ENCODE assay signal across 20 cellular contexts in the genomic region with DNA sequence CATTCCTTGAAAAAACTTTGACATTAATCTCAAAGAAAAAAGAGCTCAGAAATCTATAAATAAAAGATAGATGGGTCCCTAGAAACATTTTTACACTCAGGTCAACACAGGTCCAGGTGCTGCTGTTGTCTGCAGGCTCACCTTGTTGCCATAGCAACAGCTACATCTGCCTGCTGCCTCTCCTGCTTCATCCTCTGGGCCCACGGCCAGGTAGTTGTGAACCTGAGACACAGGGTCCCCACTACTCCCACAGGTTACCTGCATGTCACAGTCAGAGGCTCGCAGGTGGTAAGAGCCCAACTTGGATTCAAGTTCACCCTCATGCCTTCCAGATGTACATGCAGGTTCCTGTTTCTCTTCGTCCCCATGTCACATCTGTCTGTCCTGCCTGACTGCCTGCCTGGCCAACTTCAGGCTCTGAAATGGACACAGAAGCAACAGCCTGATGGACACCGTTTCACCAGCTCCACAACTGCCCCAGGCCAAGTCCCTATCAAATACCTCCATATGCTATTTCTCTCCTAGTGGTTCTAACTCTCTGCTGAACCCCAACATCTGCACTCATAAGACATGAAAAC.
DNase-seq lines count a peak whose midpoint lies in the region; TF ChIP-seq lines count a peak whose summit lies in the region.
"Had no signal": no experiment of that assay in that cellular context is flagged by ENCODE, and none has a peak within 500 bp of the region (broad histone marks: within the 10 kb centered on the region; RNA-seq: fewer than 3 reads in every experiment).

No MANE protein-coding gene starts in this region.

- no peak overlapping the region for H3K56ac ChIP-seq in mesendoderm (ENCODE audit: low read length)

- no peak overlapping the region for H2BK5ac ChIP-seq in mesendoderm (ENCODE audit: low read length)

- no peak overlapping the region for H4K5ac ChIP-seq in mesendoderm (ENCODE audit: low read length)

- H3K27me3 ChIP-seq in smooth muscle cell (ENCODE audit: low read depth) (no peaks in the 10 kb centered on the region), mesendoderm (ENCODE audit: insufficient read depth, low read length, poor library complexity) (no peaks in the 10 kb centered on the region)

- H3K23ac ChIP-seq in mesendoderm (ENCODE audit: low read length), result no peak overlapping the region

- 86% methylated on average over 4 of the region's 4 CpGs for WGBS in smooth muscle cell (ENCODE audit: low lambda C conversion rate)
- WGBS in mesendoderm (ENCODE audit: extremely low coverage, insufficient coverage, low lambda C conversion rate), result no CpG with 5 or more reads among the region's 4 CpGs

- H3K27ac ChIP-seq in smooth muscle cell (ENCODE audit: low read depth) (no peak overlapping the region), substantia nigra (ENCODE audit: low read depth, low read length, poor library complexity, severe bottlenecking) (no peak overlapping the region), mesendoderm (ENCODE audit: low read depth, low read length) (no peak overlapping the region)

- no peak overlapping the region for H2BK120ac ChIP-seq in mesendoderm (ENCODE audit: low read depth, low read length)

- H3K79me2 ChIP-seq in smooth muscle cell (ENCODE audit: low read depth) (no peaks in the 10 kb centered on the region), mesendoderm (ENCODE audit: control insufficient read depth, insufficient read depth, low read length) (no peaks in the 10 kb centered on the region)

- no peak for TF ChIP-seq CTCF in smooth muscle cell (IDR thresholded peaks at IDR 0.05; ENCODE audit: borderline replicate concordance, insufficient read depth, poor library complexity, severe bottlenecking)

- no peak overlapping the region for H2AK5ac ChIP-seq in mesendoderm (ENCODE audit: low read length)

- DNase-seq in COLO668 (lab: John Stamatoyannopoulos, UW; ENCODE audit: unreplicated experiment) (peak; percentile 77), COR-L47 (lab: John Stamatoyannopoulos, UW) (peak; percentile 79), NCI-H146 treated with DMSO at 0.1 percent for 48 hours (lab: John Stamatoyannopoulos, UW; ENCODE audit: unreplicated experiment) (peak; percentile 77), NCI-H748 treated with DMSO at 0.1 percent for 48 hours (lab: John Stamatoyannopoulos, UW) (peak; percentile 73), smooth muscle cell (lab: John Stamatoyannopoulos, UW; ENCODE audit: unreplicated experiment) (no peak), substantia nigra (lab: John Stamatoyannopoulos, UW) (no peak), mesendoderm (no peak)
- DNase-seq: ACHN; C1 segment of cervical spinal cord; CD8-positive, alpha-beta memory T cell; GF-D8; GOT3; NCI-H1436; NCI-H2029 treated with DMSO at 0.1 percent for 48 hours; NCI-H2227 treated with DMSO at 0.1 percent for 48 hours; NCI-H774; RPMI8226; SHP77 treated with DMSO at 0.1 percent for 48 hours; T-helper 1 cell; T1000 had no signal

- H3F3A ChIP-seq in smooth muscle cell (ENCODE audit: low read depth), result no peaks in the 10 kb centered on the region

- no peak overlapping the region for H3K18ac ChIP-seq in mesendoderm (ENCODE audit: low read length)

- no peaks in the 10 kb centered on the region for H3K79me1 ChIP-seq in mesendoderm (ENCODE audit: low read length)

- no peak overlapping the region for H4K8ac ChIP-seq in mesendoderm (ENCODE audit: low read depth, low read length)

- H3K4ac ChIP-seq in mesendoderm (ENCODE audit: low read depth, low read length), result no peak overlapping the region

- H3K9me3 ChIP-seq in smooth muscle cell (replicated peaks; ENCODE audit: low read depth), result peaks cover 10% of the 10 kb centered on the region

- no peak overlapping the region for H2BK15ac ChIP-seq in mesendoderm (replicated peaks; ENCODE audit: low read depth)

- H3K4me3 ChIP-seq in smooth muscle cell, result no peak overlapping the region
- H3K4me3 ChIP-seq in mesendoderm (ENCODE audit: low read length), result no peak overlapping the region

- no peaks in the 10 kb centered on the region for H4K20me1 ChIP-seq in smooth muscle cell (ENCODE audit: low read depth)

- H3K4me1 ChIP-seq in smooth muscle cell (ENCODE audit: low read depth) (no peaks in the 10 kb centered on the region), mesendoderm (ENCODE audit: control insufficient read depth, low read depth, low read length) (no peaks in the 10 kb centered on the region)

- H3K36me3 ChIP-seq in smooth muscle cell (ENCODE audit: low read depth) (no peaks in the 10 kb centered on the region), mesendoderm (ENCODE audit: control insufficient read depth, insufficient read depth, low read length) (no peaks in the 10 kb centered on the region)

- no peak overlapping the region for H3K4me2 ChIP-seq in smooth muscle cell
- no peak overlapping the region for H3K4me2 ChIP-seq in mesendoderm (ENCODE audit: low read length)

- H3K9ac ChIP-seq in smooth muscle cell (ENCODE audit: low read depth), result no peak overlapping the region
- no peak overlapping the region for H3K9ac ChIP-seq in mesendoderm (ENCODE audit: low read length)

- no peak overlapping the region for H2AFZ ChIP-seq in smooth muscle cell (ENCODE audit: low read depth)

Comparison
In these comparisons a context has a peak if more than half of its experiments do, and no peak if none do; other contexts are left out.
1. DNase-seq: peak in COLO668 (single experiment), COR-L47 (single experiment), NCI-H146 treated with DMSO at 0.1 percent for 48 hours (single experiment) and NCI-H748 treated with DMSO at 0.1 percent for 48 hours (single experiment); none in smooth muscle cell (single experiment), substantia nigra (0 of 49) and mesendoderm (single experiment).